Comparison of ENCODE assay signal across 8 cellular contexts in genomic region chr3:51538115-51538458, GRCh38. TPM values are rescaled to one million over a fixed set of nuclear protein-coding genes. Genes with fewer than 3 reads are reported as not detected.
A peak's percentile ranks its signal among the peaks of the same experiment; 100 is the strongest.
DNase-seq lines count a peak whose midpoint lies in the region; ATAC-seq and TF ChIP-seq lines count a peak whose summit lies in the region.

No MANE protein-coding gene starts in this region.

- peak overlapping the region; percentile 92 for H3K4me3 Mint-ChIP-seq in activated naive CD4-positive, alpha-beta T cell treated with anti-CD3 and anti-CD28 coated beads, Interleukin-2, amount 50 U/mL, for 24 hours
- peak overlapping the region; percentile 75 to 96 (median 94) for H3K4me3 Mint-ChIP-seq in naive thymus-derived CD8-positive, alpha-beta T cell

- H3K9me3 Mint-ChIP-seq in activated naive CD4-positive, alpha-beta T cell treated with anti-CD3 and anti-CD28 coated beads, Interleukin-2, amount 50 U/mL, for 24 hours = no peaks in the 10 kb centered on the region
- no peaks in the 10 kb centered on the region for H3K9me3 Mint-ChIP-seq in naive thymus-derived CD8-positive, alpha-beta T cell

- H3K4me1 ChIP-seq in RWPE2 (ENCODE audit: insufficient read depth, poor library complexity, severe bottlenecking) = peaks cover 5% of the 10 kb centered on the region

- peaks cover 42% of the 10 kb centered on the region for H3K4me1 Mint-ChIP-seq in activated naive CD4-positive, alpha-beta T cell treated with anti-CD3 and anti-CD28 coated beads, Interleukin-2, amount 50 U/mL, for 24 hours
- H3K4me1 Mint-ChIP-seq in naive thymus-derived CD8-positive, alpha-beta T cell = peaks cover 11 to 51% (median 40%) of the 10 kb centered on the region in 4 donors

- peak overlapping the region; percentile 95 for H3K4me3 ChIP-seq in RWPE2 (ENCODE audit: severe bottlenecking)

- POLR2A ChIA-PET in naive thymus-derived CD8-positive, alpha-beta T cell (lab: Charles Lee) = interaction anchor here (0.6 to 1.7 kb wide), 6 partner anchors 9 to 144 kb away, joined by 3 to 9 read pairs (median 4); partner anchors contain the start of gene DCAF1

- H3K27ac Mint-ChIP-seq in activated naive CD4-positive, alpha-beta T cell treated with anti-CD3 and anti-CD28 coated beads, Interleukin-2, amount 50 U/mL, for 24 hours = peak overlapping the region; percentile 95
- peak overlapping the region; percentile 79 to 98 (median 95) for H3K27ac Mint-ChIP-seq in naive thymus-derived CD8-positive, alpha-beta T cell

- H3K36me3 ChIP-seq in RWPE2 (ENCODE audit: low read depth) = peaks cover 21% of the 10 kb centered on the region

- no peaks in the 10 kb centered on the region for H3K27me3 ChIP-seq in RWPE2 (ENCODE audit: insufficient read depth, poor library complexity, severe bottlenecking)

- H3K9me3 ChIP-seq in RWPE2 (ENCODE audit: severe bottlenecking) = no peaks in the 10 kb centered on the region

- ATAC-seq in RWPE2 (ENCODE audit: low read depth) = peak; percentile 5
- peak; percentile 29 to 37 for ATAC-seq in naive thymus-derived CD8-positive, alpha-beta T cell
- ATAC-seq in GM18858 (IDR thresholded peaks at IDR 0.05; ENCODE audit: unreplicated experiment) = no peak

- TF ChIP-seq CTCF in RWPE2 (IDR thresholded peaks at IDR 0.05; ENCODE audit: poor library complexity, severe bottlenecking) = no peak

- H3K27me3 Mint-ChIP-seq in activated naive CD4-positive, alpha-beta T cell treated with anti-CD3 and anti-CD28 coated beads, Interleukin-2, amount 50 U/mL, for 24 hours = no peaks in the 10 kb centered on the region
- no peaks in the 10 kb centered on the region for H3K27me3 Mint-ChIP-seq in naive thymus-derived CD8-positive, alpha-beta T cell

- DNase-seq in activated naive CD4-positive, alpha-beta T cell treated with anti-CD3 and anti-CD28 coated beads, Interleukin-2, amount 50 U/mL, for 16 hours = no peak
- DNase-seq in RWPE2 (ENCODE audit: low spot score) (no peak), epithelial cell of prostate (ENCODE audit: low read depth, low spot score) (no peak), OCI-M1 (lab: John Stamatoyannopoulos, UW) (no peak), dedifferentiated amniotic fluid mesenchymal stem cell (ENCODE audit: extremely low spot score) (no peak)
- no peak for DNase-seq in naive thymus-derived CD8-positive, alpha-beta T cell

- no peaks in the 10 kb centered on the region for H3K36me3 Mint-ChIP-seq in activated naive CD4-positive, alpha-beta T cell treated with anti-CD3 and anti-CD28 coated beads, Interleukin-2, amount 50 U/mL, for 24 hours
- peaks cover 0 to 10% (median 0%) of the 10 kb centered on the region in 3 donors for H3K36me3 Mint-ChIP-seq in naive thymus-derived CD8-positive, alpha-beta T cell

- H3K27ac ChIP-seq in RWPE2 (ENCODE audit: poor library complexity, severe bottlenecking) = peak overlapping the region; percentile 81
- H3K27ac ChIP-seq in epithelial cell of prostate = peak overlapping the region; percentile 88

RNA-seq across cellular contexts. Expression of gene RAD54L2, which starts 0.4 kb away (rescaled TPM):
- 10 to 100 TPM; 40.5 to 43.4 TPM for total RNA-seq in naive thymus-derived CD8-positive, alpha-beta T cell
- 10 to 100 TPM; 14.1 to 15.6 (median 14.7) TPM for polyA plus RNA-seq in naive thymus-derived CD8-positive, alpha-beta T cell

RNA-seq across cellular contexts. Expression of gene DCAF1, which starts 38.3 kb away (rescaled TPM):
- total RNA-seq in naive thymus-derived CD8-positive, alpha-beta T cell = 10 to 100 TPM; 36.4 TPM
- 10 to 100 TPM in 2 of 3 donors, 1 to 10 TPM in 1; 9.1 to 17.4 (median 10.7) TPM for polyA plus RNA-seq in naive thymus-derived CD8-positive, alpha-beta T cell
